8 cellular contexts compared by ENCODE assay signal in the genomic region with DNA sequence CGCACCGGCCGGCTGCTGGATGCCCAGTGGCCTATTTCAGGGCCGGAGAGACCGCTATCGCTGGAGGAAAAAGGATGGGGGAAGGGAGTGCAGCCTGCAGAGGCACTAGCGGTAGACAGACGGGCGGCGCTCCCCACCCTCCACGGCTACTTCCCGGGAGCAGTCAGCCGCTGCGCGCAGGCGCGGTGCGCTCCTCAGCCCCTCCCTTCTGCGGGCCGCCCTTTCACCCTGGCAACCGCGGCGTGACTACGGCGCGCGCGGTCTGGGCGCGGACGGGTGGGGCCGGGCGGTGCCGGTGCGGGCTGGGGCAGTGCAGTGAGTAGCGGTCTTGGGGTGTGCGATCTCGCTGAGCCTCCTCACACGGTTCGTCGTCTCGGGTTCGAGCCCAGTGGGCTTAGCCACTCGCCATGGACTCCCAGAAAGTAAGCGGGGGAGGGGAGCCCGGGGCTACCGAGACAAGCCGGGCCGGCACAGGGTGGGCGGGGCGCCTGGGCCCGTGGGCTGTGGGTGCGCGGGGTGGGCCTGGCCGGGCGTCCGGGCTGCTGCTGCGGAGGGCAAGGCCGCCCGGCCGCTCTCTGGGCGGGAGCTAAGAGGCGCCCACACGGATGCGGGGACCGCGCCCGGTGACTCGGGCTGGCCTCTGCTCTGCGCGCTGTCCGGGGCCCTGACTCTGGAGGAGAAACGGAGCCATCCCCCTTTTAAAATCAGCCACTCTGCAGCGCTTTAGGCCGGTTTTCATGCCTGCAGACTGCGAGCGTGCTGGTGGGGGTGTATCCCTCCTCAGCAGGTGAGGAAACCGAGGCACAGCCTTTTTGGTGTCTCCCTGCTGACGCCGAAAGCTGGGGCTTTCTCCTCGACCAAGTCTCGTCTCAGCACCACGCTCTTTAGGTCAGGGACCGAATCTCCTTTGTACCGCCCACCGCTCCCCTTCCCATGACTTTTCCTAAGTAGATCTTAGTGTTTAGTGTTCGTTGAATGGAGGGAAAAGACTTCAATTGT. TPM values are rescaled to one million over a fixed set of nuclear protein-coding genes. Genes with fewer than 3 reads are reported as not detected.
DNase-seq lines count a peak whose midpoint lies in the region; ATAC-seq, FAIRE-seq and TF ChIP-seq lines count a peak whose summit lies in the region.

A gene (plus strand): TSS at position 221 of the 999 bp plus-strand sequence. CDS start 187 bp downstream, at position 408.

- H3K4me1 ChIP-seq in pancreas (peaks cover 0 to 10% (median 0%) of the 10 kb centered on the region in 3 donors), tibial artery (peaks cover 0 to 14% (median 7%) of the 10 kb centered on the region in 4 donors)

- H3K9me3 ChIP-seq in pancreas (no peaks in the 10 kb centered on the region), tibial artery (no peaks in the 10 kb centered on the region)

- ATAC-seq in HG02610 (IDR thresholded peaks at IDR 0.05; ENCODE audit: unreplicated experiment), result peak; percentile 93
- peak; percentile 91 for ATAC-seq in SK-N-SH treated with all-trans-retinoic acid at 6 μM for 48 hours
- ATAC-seq in Right ventricle myocardium superior (ENCODE audit: poor library complexity), result peak; percentile 99
- ATAC-seq in pancreas, result peak; percentile 97 to 99 (median 99)

- TF ChIP-seq CTCF in GM12865 (IDR thresholded peaks at IDR 0.05; ENCODE audit: insufficient read depth, low read depth, low read length, missing control alignments) (no peak), pancreas (IDR thresholded peaks at IDR 0.05) (no peak), tibial artery (IDR thresholded peaks at IDR 0.05) (no peak)

- H3K36me3 ChIP-seq in pancreas, result no peaks in the 10 kb centered on the region
- no peaks in the 10 kb centered on the region for H3K36me3 ChIP-seq in tibial artery

- H3K27ac ChIP-seq in pancreas (peak within 1 kb of the TSS in 2 of 4 donors; percentile 48 to 52), tibial artery (peak within 1 kb of the TSS; percentile 75 to 80)

- H3K4me1 Mint-ChIP-seq in activated naive CD8-positive, alpha-beta T cell (ENCODE audit: low read depth), result peaks cover 10% of the 10 kb centered on the region

- H3K36me3 Mint-ChIP-seq in activated naive CD8-positive, alpha-beta T cell, result no peaks in the 10 kb centered on the region

- no peaks in the 10 kb centered on the region for H3K9me3 Mint-ChIP-seq in activated naive CD8-positive, alpha-beta T cell (ENCODE audit: low read depth)

- FAIRE-seq in pancreas (lab: Jason Lieb, UNC), result no peak

- no peaks in the 10 kb centered on the region for H3K27me3 ChIP-seq in pancreas
- H3K27me3 ChIP-seq in tibial artery, result no peaks in the 10 kb centered on the region

- peak within 1 kb of the TSS; percentile 90 for H3K4me3 Mint-ChIP-seq in activated naive CD8-positive, alpha-beta T cell

- H3K4me3 ChIP-seq in GM12865 (ENCODE audit: low read depth, low read length), result peak within 1 kb of the TSS; percentile 89
- H3K4me3 ChIP-seq in pancreas, result peak within 1 kb of the TSS; percentile 68 to 88 (median 74)
- H3K4me3 ChIP-seq in tibial artery, result peak within 1 kb of the TSS; percentile 73 to 96

- H3K27me3 Mint-ChIP-seq in activated naive CD8-positive, alpha-beta T cell, result no peaks in the 10 kb centered on the region

- intact Hi-C loops in Right ventricle myocardium superior (cut with DNase I) (no loop called here), pancreas (cut with DNase I) (no loop called here), tibial artery (cut with DNase I; ENCODE audit: low total_unique reads) (no loop called here)

- H3K27ac Mint-ChIP-seq in activated naive CD8-positive, alpha-beta T cell, result peak within 1 kb of the TSS; percentile 28

- 0 to 1% methylated on average over 64 to 87 of the region's 87 CpGs for WGBS in pancreas, 2 donors

- DNase-seq in GM12865 (ENCODE audit: low read depth) (peak; percentile 95), NCI-H1048 (lab: John Stamatoyannopoulos, UW) (peak; percentile 74), Right ventricle myocardium superior (peak; percentile 97), pancreas (peak; percentile 91 to 97 (median 94)), tibial artery (peak; percentile 87 to 94)

TF ChIP-seq in SK-N-SH treated with all-trans-retinoic acid at 6 μM for 48 hours, 23 proteins besides CTCF, POLR2A, EP300 and RAD21:
- TF ChIP-seq ZFP3 (CRISPR knock-in tag; IDR thresholded peaks at IDR 0.05), result no peak
- no peak for TF ChIP-seq GLIS3 (CRISPR knock-in tag; IDR thresholded peaks at IDR 0.05)
- no peak for TF ChIP-seq RARB (CRISPR knock-in tag; IDR thresholded peaks at IDR 0.05)
- TF ChIP-seq, protein P1, sequence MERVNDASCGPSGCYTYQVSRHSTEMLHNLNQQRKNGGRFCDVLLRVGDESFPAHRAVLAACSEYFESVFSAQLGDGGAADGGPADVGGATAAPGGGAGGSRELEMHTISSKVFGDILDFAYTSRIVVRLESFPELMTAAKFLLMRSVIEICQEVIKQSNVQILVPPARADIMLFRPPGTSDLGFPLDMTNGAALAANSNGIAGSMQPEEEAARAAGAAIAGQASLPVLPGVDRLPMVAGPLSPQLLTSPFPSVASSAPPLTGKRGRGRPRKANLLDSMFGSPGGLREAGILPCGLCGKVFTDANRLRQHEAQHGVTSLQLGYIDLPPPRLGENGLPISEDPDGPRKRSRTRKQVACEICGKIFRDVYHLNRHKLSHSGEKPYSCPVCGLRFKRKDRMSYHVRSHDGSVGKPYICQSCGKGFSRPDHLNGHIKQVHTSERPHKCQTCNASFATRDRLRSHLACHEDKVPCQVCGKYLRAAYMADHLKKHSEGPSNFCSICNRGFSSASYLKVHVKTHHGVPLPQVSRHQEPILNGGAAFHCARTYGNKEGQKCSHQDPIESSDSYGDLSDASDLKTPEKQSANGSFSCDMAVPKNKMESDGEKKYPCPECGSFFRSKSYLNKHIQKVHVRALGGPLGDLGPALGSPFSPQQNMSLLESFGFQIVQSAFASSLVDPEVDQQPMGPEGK (CRISPR knock-in tag; IDR thresholded peaks at IDR 0.05; ENCODE audit: borderline replicate concordance), result no peak
- TF ChIP-seq ISL1 (CRISPR knock-in tag; IDR thresholded peaks at IDR 0.05), result no peak
- no peak for TF ChIP-seq TCF4 (CRISPR knock-in tag; IDR thresholded peaks at IDR 0.05; ENCODE audit: borderline replicate concordance)
- TF ChIP-seq, protein P2, sequence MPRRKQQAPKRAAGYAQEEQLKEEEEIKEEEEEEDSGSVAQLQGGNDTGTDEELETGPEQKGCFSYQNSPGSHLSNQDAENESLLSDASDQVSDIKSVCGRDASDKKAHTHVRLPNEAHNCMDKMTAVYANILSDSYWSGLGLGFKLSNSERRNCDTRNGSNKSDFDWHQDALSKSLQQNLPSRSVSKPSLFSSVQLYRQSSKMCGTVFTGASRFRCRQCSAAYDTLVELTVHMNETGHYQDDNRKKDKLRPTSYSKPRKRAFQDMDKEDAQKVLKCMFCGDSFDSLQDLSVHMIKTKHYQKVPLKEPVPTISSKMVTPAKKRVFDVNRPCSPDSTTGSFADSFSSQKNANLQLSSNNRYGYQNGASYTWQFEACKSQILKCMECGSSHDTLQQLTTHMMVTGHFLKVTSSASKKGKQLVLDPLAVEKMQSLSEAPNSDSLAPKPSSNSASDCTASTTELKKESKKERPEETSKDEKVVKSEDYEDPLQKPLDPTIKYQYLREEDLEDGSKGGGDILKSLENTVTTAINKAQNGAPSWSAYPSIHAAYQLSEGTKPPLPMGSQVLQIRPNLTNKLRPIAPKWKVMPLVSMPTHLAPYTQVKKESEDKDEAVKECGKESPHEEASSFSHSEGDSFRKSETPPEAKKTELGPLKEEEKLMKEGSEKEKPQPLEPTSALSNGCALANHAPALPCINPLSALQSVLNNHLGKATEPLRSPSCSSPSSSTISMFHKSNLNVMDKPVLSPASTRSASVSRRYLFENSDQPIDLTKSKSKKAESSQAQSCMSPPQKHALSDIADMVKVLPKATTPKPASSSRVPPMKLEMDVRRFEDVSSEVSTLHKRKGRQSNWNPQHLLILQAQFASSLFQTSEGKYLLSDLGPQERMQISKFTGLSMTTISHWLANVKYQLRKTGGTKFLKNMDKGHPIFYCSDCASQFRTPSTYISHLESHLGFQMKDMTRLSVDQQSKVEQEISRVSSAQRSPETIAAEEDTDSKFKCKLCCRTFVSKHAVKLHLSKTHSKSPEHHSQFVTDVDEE (CRISPR knock-in tag; IDR thresholded peaks at IDR 0.05), result no peak
- TF ChIP-seq OSR1 (CRISPR knock-in tag; IDR thresholded peaks at IDR 0.05), result no peak
- TF ChIP-seq ZC3H10 (CRISPR knock-in tag; IDR thresholded peaks at IDR 0.05), result no peak
- TF ChIP-seq ZNF565 (CRISPR knock-in tag; conservative IDR thresholded peaks at IDR 0.05; ENCODE audit: low read depth), result no peak
TF ChIP-seq in SK-N-SH treated with all-trans-retinoic acid at 6 μM for 48 hours: peak in this region for 0.

RNA-seq across cellular contexts. Expression of the gene that starts here (rescaled TPM):
- 5.5 TPM for total RNA-seq in Right ventricle myocardium superior
- 1 to 10 TPM; 1.5 to 8.2 (median 2.7) TPM for total RNA-seq in pancreas
- 1 to 10 TPM; 1.4 to 2.7 TPM for polyA plus RNA-seq in pancreas
